14 cellular contexts compared by ENCODE assay signal in genomic region chr2:4110273-4110672, GRCh38.
A peak's percentile ranks its signal among the peaks of the same experiment; 100 is the strongest.
DNase-seq lines count a peak whose midpoint lies in the region; ATAC-seq, FAIRE-seq and TF ChIP-seq lines count a peak whose summit lies in the region.
"Had no signal": no experiment of that assay in that cellular context is flagged by ENCODE, and none has a peak within 500 bp of the region (broad histone marks: within the 10 kb centered on the region; RNA-seq: fewer than 3 reads in every experiment).

No MANE protein-coding gene starts in this region.

- CTCF ChIA-PET in A673 (lab: Charles Lee) = no interaction called here

- H3K4me1 ChIP-seq in A673 (ENCODE audit: insufficient read depth, low read length, poor library complexity, severe bottlenecking) (peaks cover 3% of the 10 kb centered on the region), endodermal cell (ENCODE audit: control insufficient read depth, insufficient read depth, low read length) (no peaks in the 10 kb centered on the region), transverse colon (no peaks in the 10 kb centered on the region)

- H3K36me3 Mint-ChIP-seq in endodermal cell (ENCODE audit: low read depth) = no peaks in the 10 kb centered on the region
- H3K36me3 Mint-ChIP-seq: CD8-positive, alpha-beta T cell had no signal

- BruUV-seq in A673 (replicated peaks; lab: Mats Ljungman, UMichigan) = no TSS peak

- POLR2A ChIA-PET in A673 (lab: Charles Lee; ENCODE audit: low non-redundant PET) = no interaction called here

- H3K27ac Mint-ChIP-seq in endodermal cell = no peak overlapping the region
- H3K27ac Mint-ChIP-seq: CD8-positive, alpha-beta T cell had no signal

- in situ Hi-C loops in transverse colon (cut with MboI; ENCODE audit: low pct_ligation_motif_present in 1 of 4, low pct_unique_long_range_greater_than_20kb in 1 of 4, low sequenced_read_pairs in 3 of 4) = no loop called here

- H3K27me3 ChIP-seq in A673 (replicated peaks; ENCODE audit: insufficient read depth, low read depth, low read length, poor library complexity) (no peaks in the 10 kb centered on the region), endodermal cell (ENCODE audit: control insufficient read depth, insufficient read depth, low read length, poor library complexity, severe bottlenecking) (no peaks in the 10 kb centered on the region), transverse colon (no peaks in the 10 kb centered on the region)

- H3K9me3 ChIP-seq in A673 (ENCODE audit: low read depth, low read length, poor library complexity, severe bottlenecking) (no peaks in the 10 kb centered on the region), endodermal cell (ENCODE audit: control insufficient read depth, low read length) (peaks cover 1% of the 10 kb centered on the region), transverse colon (peaks cover 0 to 7% of the 10 kb centered on the region in 2 donors)

- FAIRE-seq in D721Med (lab: Jason Lieb, UNC) = no peak
- FAIRE-seq: H54 had no signal

- no peak overlapping the region for H3K4me3 ChIP-seq in A673 (ENCODE audit: low read depth, low read length, poor library complexity, severe bottlenecking)
- no peak overlapping the region for H3K4me3 ChIP-seq in NB4 (ENCODE audit: low read depth, low read length)
- H3K4me3 ChIP-seq in endodermal cell (ENCODE audit: low read length) = no peak overlapping the region
- no peak overlapping the region for H3K4me3 ChIP-seq in transverse colon

- TF ChIP-seq POLR2A in NB4 (IDR thresholded peaks at IDR 0.05; ENCODE audit: extremely low read depth, insufficient read length) (no peak), transverse colon (IDR thresholded peaks at IDR 0.05) (no peak)

- ATAC-seq in HG03097 (IDR thresholded peaks at IDR 0.05; ENCODE audit: low FRiP score, unreplicated experiment) = no peak
- ATAC-seq: CD8-positive, alpha-beta T cell had no signal

- 78 to 90% methylated on average over 3 to 4 of the region's 4 CpGs for WGBS in endodermal cell (ENCODE audit: insufficient coverage in 1 of 2, insufficient read length in 1 of 2), 2 experiments
- WGBS in transverse colon (ENCODE audit: low coverage in 1 of 2), 2 donors = 79 to 81% methylated on average over 4 of the region's 4 CpGs

- intact Hi-C loops in A673 (cut with micrococcal nuclease; ENCODE audit: unreplicated experiment) (no loop called here), transverse colon (cut with DNase I; ENCODE audit: low total_unique reads) (no loop called here)

- TF ChIP-seq CTCF in A673 (conservative IDR thresholded peaks at IDR 0.05; ENCODE audit: low read depth, low read length) = 0 out of 2 replicates have a peak, but pooled peaks have one; percentile 30
- TF ChIP-seq CTCF in D721Med (IDR thresholded peaks at IDR 0.05; ENCODE audit: insufficient read depth, missing control alignments) = peak; percentile 5
- peak; percentile 12 for TF ChIP-seq CTCF in NB4 (IDR thresholded peaks at IDR 0.05; ENCODE audit: low read depth, low read length)
- TF ChIP-seq CTCF in endodermal cell (conservative IDR thresholded peaks at IDR 0.05) = peak; percentile 70
- no peak for TF ChIP-seq CTCF in transverse colon (IDR thresholded peaks at IDR 0.05)

- no peak overlapping the region for H3K27ac ChIP-seq in A673 (ENCODE audit: low read depth, low read length, poor library complexity, severe bottlenecking)
- no peak overlapping the region for H3K27ac ChIP-seq in endodermal cell (ENCODE audit: low read depth, low read length)
- H3K27ac ChIP-seq in transverse colon = no peak overlapping the region

- no peaks in the 10 kb centered on the region for H3K36me3 ChIP-seq in A673 (ENCODE audit: insufficient read depth, low read length, poor library complexity, severe bottlenecking)
- H3K36me3 ChIP-seq in endodermal cell (ENCODE audit: control insufficient read depth, insufficient read depth, low read length) = no peaks in the 10 kb centered on the region
- no peaks in the 10 kb centered on the region for H3K36me3 ChIP-seq in transverse colon

- no peak for TF ChIP-seq EP300 in transverse colon (IDR thresholded peaks at IDR 0.05; ENCODE audit: low read depth)

- no peaks in the 10 kb centered on the region for H3K27me3 Mint-ChIP-seq in endodermal cell (ENCODE audit: insufficient read depth)

- H3K4me1 Mint-ChIP-seq in endodermal cell = no peaks in the 10 kb centered on the region

- no peak for DNase-seq in A673 (ENCODE audit: low spot score)
- no peak for DNase-seq in D721Med (ENCODE audit: insufficient read length, low spot score)
- DNase-seq in NB4 (ENCODE audit: low read depth) = no peak
- peak; percentile 74 for DNase-seq in endodermal cell
- DNase-seq in transverse colon = no peak
- no peak for DNase-seq in DMS 273 treated with DMSO at 0.1 percent for 48 hours (lab: John Stamatoyannopoulos, UW)
- DNase-seq: CD8-positive, alpha-beta T cell; MV-4-11; NCI-H1417 treated with DMSO at 0.1 percent for 48 hours; NCI-H2029 treated with DMSO at 0.1 percent for 48 hours; NCI-H510A treated with DMSO at 0.1 percent for 48 hours; NK-92 treated with Interleukin-12 subunit alpha and Interleukin-12 subunit beta, amount 100 ng/mL, for 24 hours had no signal

- H3K9ac ChIP-seq in endodermal cell (ENCODE audit: extremely low read depth, low read length, poor library complexity, severe bottlenecking) = no peak overlapping the region

- H3K9me3 Mint-ChIP-seq in endodermal cell = peaks cover under 1% of the 10 kb centered on the region

- H3K4me3 Mint-ChIP-seq in endodermal cell = no peak overlapping the region
- H3K4me3 Mint-ChIP-seq: CD8-positive, alpha-beta T cell had no signal

Comparison
In these comparisons a context has a peak if more than half of its experiments do, and no peak if none do; other contexts are left out.
1. CTCF ChIP-seq: peak in A673 (single experiment), D721Med (single experiment), NB4 (single experiment) and endodermal cell (single experiment); none in transverse colon (0 of 5).